ENCODE assay signal across 27 cellular contexts in the genomic region with DNA sequence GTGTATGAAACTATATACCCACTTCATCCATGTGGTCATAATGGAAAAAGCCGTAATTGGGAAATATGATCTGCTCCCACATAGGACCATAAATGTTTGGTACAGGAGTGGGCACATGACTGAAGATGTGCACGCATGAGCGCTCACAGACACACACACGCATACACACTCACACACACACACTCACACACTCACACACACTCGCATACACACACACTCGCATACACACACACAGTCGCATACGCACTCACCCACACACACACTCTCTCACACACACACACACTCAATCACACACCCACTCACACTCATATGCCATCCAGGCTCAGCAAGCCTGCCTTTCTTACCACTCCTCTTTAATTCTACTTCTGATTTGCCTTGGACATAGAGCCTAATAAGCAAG. TPM values are rescaled to one million over a fixed set of nuclear protein-coding genes. Genes with fewer than 3 reads are reported as not detected.
DNase-seq lines count a peak whose midpoint lies in the region; ATAC-seq, FAIRE-seq and TF ChIP-seq lines count a peak whose summit lies in the region.
"Had no signal": no experiment of that assay in that cellular context is flagged by ENCODE, and none has a peak within 500 bp of the region (broad histone marks: within the 10 kb centered on the region; RNA-seq: fewer than 3 reads in every experiment).

No MANE protein-coding gene starts in this region.

- H3K27ac ChIP-seq in GM23338 (ENCODE audit: low read depth) (no peak overlapping the region), GM12878 (ENCODE audit: control insufficient read depth, insufficient read depth) (no peak overlapping the region)
- H3K27ac ChIP-seq: colonic mucosa, gastroesophageal sphincter, hepatocyte, lower lobe of right lung, tibial artery, vagina had no signal

- TF ChIP-seq RAD21 in GM12878 (IDR thresholded peaks at IDR 0.05; ENCODE audit: insufficient read depth, low read depth, low read length), result no peak

- no peak for TF ChIP-seq EP300 in GM12878 (IDR thresholded peaks at IDR 0.05; ENCODE audit: borderline replicate concordance in 1 of 2, control insufficient read depth in 1 of 2, low read depth in 2 of 2, low read length in 2 of 2)

- H3F3A ChIP-seq in GM23338 (replicated peaks; ENCODE audit: low read depth), result no peaks in the 10 kb centered on the region

- H3K4me3 ChIP-seq in GM23338, result no peak overlapping the region
- H3K4me3 ChIP-seq in GM12878, result no peak overlapping the region
- H3K4me3 ChIP-seq: colonic mucosa, gastroesophageal sphincter, hepatocyte, lower lobe of right lung, tibial artery, vagina had no signal

- no peaks in the 10 kb centered on the region for H3K4me1 ChIP-seq in GM23338 (ENCODE audit: insufficient read depth)
- no peaks in the 10 kb centered on the region for H3K4me1 ChIP-seq in GM12878 (ENCODE audit: control insufficient read depth, insufficient read depth, low read length)
- H3K4me1 ChIP-seq: BE2C, colonic mucosa, gastroesophageal sphincter, lower lobe of right lung, tibial artery, vagina had no signal

- no peaks in the 10 kb centered on the region for H3K4me1 Mint-ChIP-seq in GM23338

- WGBS in GM12878 (ENCODE audit: insufficient coverage, insufficient replicate concordance, low lambda C conversion rate, missing lambda C conversion rate), result 91% methylated on average over 8 of the region's 8 CpGs

- POLR2A ChIA-PET in GM12878 (lab: Charles Lee), result interaction anchor here (0.6 to 1.1 kb wide), 2 partner anchors 14 to 64 kb away, joined by 3 read pairs; no protein-coding TSS in a partner anchor

- peaks cover 7% of the 10 kb centered on the region; the same call in 1 of the 2 replicates for H3K9me2 ChIP-seq in GM23338 (ENCODE audit: insufficient read depth)

- no peaks in the 10 kb centered on the region; the same call in 2 of the 3 replicates for H3K9me3 ChIP-seq in GM12878 (replicated peaks; ENCODE audit: control insufficient read depth, insufficient read depth, low read length)
- H3K9me3 ChIP-seq: BE2C, colonic mucosa, gastroesophageal sphincter, lower lobe of right lung, tibial artery, vagina had no signal

- no peaks in the 10 kb centered on the region for H3K36me3 ChIP-seq in GM23338 (ENCODE audit: insufficient read depth)
- H3K36me3 ChIP-seq in GM12878 (ENCODE audit: control insufficient read depth in 2 of 2, insufficient read depth in 2 of 2, low read length in 1 of 2), result no peaks in the 10 kb centered on the region
- H3K36me3 ChIP-seq: BE2C, colonic mucosa, gastroesophageal sphincter, lower lobe of right lung, tibial artery, vagina had no signal

- intact Hi-C loops in GM12878 (cut with micrococcal nuclease; ENCODE audit: unreplicated experiment), result no loop called here

- SMC1A ChIA-PET in GM12878 (lab: Charles Lee; ENCODE audit: uncharacterized antibody, unreplicated experiment), result interaction anchor here (0.7 to 10.9 kb wide), 7 partner anchors 10 to 185 kb away, joined by 3 to 132 read pairs (median 4); no protein-coding TSS in a partner anchor

- H3K79me2 ChIP-seq in GM23338 (replicated peaks; ENCODE audit: insufficient read depth), result no peaks in the 10 kb centered on the region
- no peaks in the 10 kb centered on the region for H3K79me2 ChIP-seq in GM12878 (ENCODE audit: control insufficient read depth, insufficient read depth, low read length)
- H3K79me2 ChIP-seq: hepatocyte had no signal

- no peak for TF ChIP-seq POLR2A in GM12878 (IDR thresholded peaks at IDR 0.05; ENCODE audit: low read depth, low read length)

- no TSS peak for BruUV-seq in GM12878 (replicated peaks; lab: Mats Ljungman, UMichigan)

- RAD21 ChIA-PET in GM12878 (lab: Charles Lee; ENCODE audit: unreplicated experiment), result interaction anchor here (1.0 to 1.3 kb wide), 3 partner anchors 16 to 19 kb away, joined by 3 to 5 read pairs (median 3); no protein-coding TSS in a partner anchor

- in situ Hi-C loops in GM12878 (cut with MboI), result no loop called here

- H3K9ac ChIP-seq in GM12878 (ENCODE audit: control insufficient read depth, insufficient read depth, low read length), result no peak overlapping the region

- TF ChIP-seq CTCF in GM23338 (conservative IDR thresholded peaks at IDR 0.05; ENCODE audit: low read depth in 2 of 2) (no peak), GM12878 (IDR thresholded peaks at IDR 0.05 in 2 of 3, conservative IDR thresholded peaks at IDR 0.05 in 1 of 3; ENCODE audit: control insufficient read depth in 2 of 3, extremely low read depth in 1 of 3, insufficient read depth in 1 of 3, low read depth in 3 of 3, low read length in 3 of 3) (no peak)

- no peaks in the 10 kb centered on the region for H3K9me3 Mint-ChIP-seq in GM23338
- H3K9me3 Mint-ChIP-seq: activated T-cell treated with anti-CD3 and anti-CD28 coated beads, Interleukin-2, amount 50 U/mL, for 4 hours; CD8-positive, alpha-beta T cell had no signal

- H3K27me3 Mint-ChIP-seq in GM23338 (ENCODE audit: insufficient read depth, low read depth, poor library complexity), result no peaks in the 10 kb centered on the region

- peak overlapping the region; percentile 25; the same call in 1 of the 2 replicates for H3K27ac Mint-ChIP-seq in GM23338
- H3K27ac Mint-ChIP-seq: CD8-positive, alpha-beta T cell; HFFc6; naive thymus-derived CD4-positive, alpha-beta T cell; progenitor cell of endocrine pancreas had no signal

- H3K4me3 Mint-ChIP-seq in GM23338, result no peak overlapping the region
- H3K4me3 Mint-ChIP-seq: activated T-cell treated with anti-CD3 and anti-CD28 coated beads, Interleukin-2, amount 50 U/mL, for 4 hours; CD8-positive, alpha-beta T cell; HFFc6; naive thymus-derived CD4-positive, alpha-beta T cell had no signal

- DNase-seq in GM23338 (ENCODE audit: low spot score) (no peak), NCI-H1092 treated with DMSO at 0.1 percent for 48 hours (lab: John Stamatoyannopoulos, UW) (peak; percentile 13), NCI-H2171 (lab: John Stamatoyannopoulos, UW) (peak; percentile 67), GM12878 (ENCODE audit: low read depth, low spot score) (no peak)
- DNase-seq in stimulated activated CD4-positive, alpha-beta T cell treated with anti-CD3 and anti-CD28 coated beads, Interleukin-4, amount 100 ng/mL, for 4 hours, result no peak
- DNase-seq: activated CD4-positive, alpha-beta T cell treated with anti-CD3 and anti-CD28 coated beads, Interleukin-2, amount 50 U/mL, for 1 hour; activated CD4-positive, CD25-positive, alpha-beta regulatory T cell; activated T-cell treated with anti-CD3 and anti-CD28 coated beads, Interleukin-2, amount 50 U/mL, for 4 hours; BE2C; CD8-positive, alpha-beta T cell; colonic mucosa; effector CD8-positive, alpha-beta T cell; HFFc6; lower lobe of right lung; naive thymus-derived CD4-positive, alpha-beta T cell; NCI-H82; stimulated activated CD4-positive, alpha-beta T cell treated with anti-CD3 and anti-CD28 coated beads, Interleukin-12 subunit alpha, Interleukin-12 subunit beta, amount 100 ng/mL, for 4 hours; stimulated activated CD4-positive, alpha-beta T cell treated with anti-CD3 and anti-CD28 coated beads, Interleukin-2, amount 100 ng/mL, for 48 hours; T-helper 1 cell; tibial artery had no signal

- H3K27me3 ChIP-seq in GM23338 (ENCODE audit: insufficient read depth), result no peaks in the 10 kb centered on the region
- H3K27me3 ChIP-seq in GM12878 (replicated peaks in 1 of 2; ENCODE audit: control insufficient read depth in 2 of 2, insufficient read depth in 2 of 2, low read length in 1 of 2), result no peaks in the 10 kb centered on the region
- H3K27me3 ChIP-seq: BE2C, colonic mucosa, gastroesophageal sphincter, hepatocyte, tibial artery, vagina had no signal

- CTCF ChIA-PET in GM12878 (lab: Yijun Ruan, JAX), result no interaction called here

- no peak for FAIRE-seq in GM12878 (lab: Jason Lieb, UNC)

- H3K4me2 ChIP-seq in GM23338 (no peak overlapping the region), GM12878 (ENCODE audit: control insufficient read depth, insufficient read depth) (no peak overlapping the region)
- H3K4me2 ChIP-seq: hepatocyte had no signal

- H3K36me3 Mint-ChIP-seq in GM23338 (ENCODE audit: low read depth), result no peaks in the 10 kb centered on the region
- H3K36me3 Mint-ChIP-seq: CD8-positive, alpha-beta T cell had no signal

- H2AFZ ChIP-seq in GM23338, result no peak overlapping the region
- no peak overlapping the region for H2AFZ ChIP-seq in GM12878 (ENCODE audit: control insufficient read depth, low read depth, low read length)
- H2AFZ ChIP-seq: hepatocyte had no signal

- H4K20me1 ChIP-seq in GM23338 (replicated peaks; ENCODE audit: insufficient read depth) (no peaks in the 10 kb centered on the region), GM12878 (ENCODE audit: control insufficient read depth, insufficient read depth) (no peaks in the 10 kb centered on the region)

- ATAC-seq in GM23338 (no peak), GM12878 (no peak), SK-N-SH treated with all-trans-retinoic acid at 6 μM for 48 hours (no peak), GM19351 (IDR thresholded peaks at IDR 0.05; ENCODE audit: unreplicated experiment) (no peak)
- ATAC-seq: activated T-cell treated with anti-CD3 and anti-CD28 coated beads, Interleukin-2, amount 50 U/mL, for 4 hours; CD8-positive, alpha-beta T cell; gastroesophageal sphincter; lower lobe of right lung; naive thymus-derived CD4-positive, alpha-beta T cell; sciatic nerve had no signal

TF ChIP-seq in GM23338, 12 proteins besides CTCF, POLR2A, EP300 and RAD21 (continues in another document):
- TF ChIP-seq ZNF331 (CRISPR knock-in tag; IDR thresholded peaks at IDR 0.05; ENCODE audit: low read depth), result no peak

TF ChIP-seq in GM12878, 131 proteins besides CTCF, POLR2A, EP300 and RAD21 (continues in another document):
- TF ChIP-seq SIN3A (IDR thresholded peaks at IDR 0.05; ENCODE audit: low read depth, low read length), result no peak

TF ChIP-seq in SK-N-SH treated with all-trans-retinoic acid at 6 μM for 48 hours, 23 proteins besides CTCF, POLR2A, EP300 and RAD21 (continues in another document):
- TF ChIP-seq SNAI2 (CRISPR knock-in tag; IDR thresholded peaks at IDR 0.05), result no peak

RNA-seq across cellular contexts. Expression of a gene that starts 45.6 kb away (rescaled TPM):
- 42.9 and 44.4 TPM in 2 replicates for total RNA-seq in GM23338 (2014; rRNA removed; shearing (Covaris generic))
- polyA plus RNA-seq in GM23338 (2016; fragmentation: Nextera tagmentation; extraction: Ambion mirVana), result 26.0 and 26.8 TPM in 2 replicates
- 20.3 and 22.4 TPM in 2 replicates for total RNA-seq in GM12878 (2013; cell fraction: nucleolus; rRNA removed)
- 2.1 and 2.7 TPM in 2 replicates for total RNA-seq in GM12878 (2014; rRNA removed)
- 1.6 and 2.4 TPM in 2 replicates for total RNA-seq in GM12878 (2014; rRNA removed; fragmentation: Illumina TruSeq; extraction: Trizol)
- 1.7 and 3.0 TPM in 2 replicates for total RNA-seq in GM12878 (2021)
- polyA plus RNA-seq in GM12878 (2011; ENCODE audit: low read depth), result 28.3 TPM
- polyA plus RNA-seq in GM12878 (2011; rRNA removed), result 8.1 and 10.7 TPM in 2 replicates
- 3.8 and 5.6 TPM in 2 replicates for polyA plus RNA-seq in GM12878 (2011; cell fraction: cytosol; rRNA removed)
- 5.5 and 9.4 TPM in 2 replicates for polyA plus RNA-seq in GM12878 (2011; cell fraction: nucleus; rRNA removed)
- polyA plus RNA-seq in GM12878 (2012), result 9.3 and 15.9 TPM in 2 replicates
- 1.8 and 2.5 TPM in 2 replicates for polyA plus RNA-seq in GM12878 (2014; fragmentation: Illumina TruSeq; extraction: Trizol)
- 1 to 10 TPM; 1.4 to 2.1 TPM for polyA plus RNA-seq in GM12878 (2014; fragmentation: Nextera tagmentation; extraction: Ambion mirVana)
- 0.71 and 2.0 TPM in 2 replicates for polyA plus RNA-seq in GM12878 (2014; rRNA removed)
- under 1 TPM; 0.42 to 0.84 TPM for polyA plus RNA-seq in GM12878 (2016; fragmentation: Nextera tagmentation; extraction: Ambion mirVana)
- 6.3 and 8.6 TPM in 2 replicates for polyA minus RNA-seq in GM12878 (2011; rRNA and poly(A)+ RNA removed)
- polyA minus RNA-seq in GM12878 (2011; cell fraction: cytosol; rRNA and poly(A)+ RNA removed), result 2.7 and 3.3 TPM in 2 replicates
- polyA minus RNA-seq in GM12878 (2011; cell fraction: nucleus; rRNA and poly(A)+ RNA removed), result 4.4 and 7.5 TPM in 2 replicates

Comparison
In these comparisons a context has a peak if more than half of its experiments do, and no peak if none do; other contexts are left out.
1. DNase-seq: peak in NCI-H1092 treated with DMSO at 0.1 percent for 48 hours (single experiment) and NCI-H2171 (single experiment); none in GM23338 (single experiment), GM12878 (single experiment) and stimulated activated CD4-positive, alpha-beta T cell treated with anti-CD3 and anti-CD28 coated beads, Interleukin-4, amount 100 ng/mL, for 4 hours (0 of 2).